ENCODE assay signal across 2 cellular contexts in genomic region chr1:118739421-118739930, GRCh38.
A peak's percentile ranks its signal among the peaks of the same experiment; 100 is the strongest.
TF ChIP-seq lines count a peak whose summit lies in the region.

No MANE protein-coding gene starts in this region.

TF ChIP-seq in WTC11, 78 proteins besides CTCF, POLR2A, EP300 and RAD21 (continued from another document and continues in another):
- TF ChIP-seq PREB (CRISPR knock-in tag; IDR thresholded peaks at IDR 0.05; ENCODE audit: borderline replicate concordance) (no peak), NFE2L1 (CRISPR knock-in tag; IDR thresholded peaks at IDR 0.05) (no peak), OVOL2 (CRISPR knock-in tag; IDR thresholded peaks at IDR 0.05; ENCODE audit: borderline replicate concordance) (no peak), JAZF1 (CRISPR knock-in tag; IDR thresholded peaks at IDR 0.05) (no peak), HMGXB4 (CRISPR knock-in tag; IDR thresholded peaks at IDR 0.05) (no peak), KAT7 (CRISPR knock-in tag; IDR thresholded peaks at IDR 0.05; ENCODE audit: borderline replicate concordance) (no peak), PRDM15 (CRISPR knock-in tag; IDR thresholded peaks at IDR 0.05) (no peak), AR (CRISPR knock-in tag; IDR thresholded peaks at IDR 0.05) (no peak), ZNF425 (CRISPR knock-in tag; conservative IDR thresholded peaks at IDR 0.05) (no peak), MLX (CRISPR knock-in tag; IDR thresholded peaks at IDR 0.05) (no peak), FOXK1 (CRISPR knock-in tag; IDR thresholded peaks at IDR 0.05) (no peak)

TF ChIP-seq in neural cell, 6 proteins besides CTCF, POLR2A, EP300 and RAD21 (continued from another document):
- TF ChIP-seq REST (IDR thresholded peaks at IDR 0.05; ENCODE audit: borderline replicate concordance): peak; percentile 36
